Comparison of ENCODE assay signal across 1 cellular context in the genomic region with DNA sequence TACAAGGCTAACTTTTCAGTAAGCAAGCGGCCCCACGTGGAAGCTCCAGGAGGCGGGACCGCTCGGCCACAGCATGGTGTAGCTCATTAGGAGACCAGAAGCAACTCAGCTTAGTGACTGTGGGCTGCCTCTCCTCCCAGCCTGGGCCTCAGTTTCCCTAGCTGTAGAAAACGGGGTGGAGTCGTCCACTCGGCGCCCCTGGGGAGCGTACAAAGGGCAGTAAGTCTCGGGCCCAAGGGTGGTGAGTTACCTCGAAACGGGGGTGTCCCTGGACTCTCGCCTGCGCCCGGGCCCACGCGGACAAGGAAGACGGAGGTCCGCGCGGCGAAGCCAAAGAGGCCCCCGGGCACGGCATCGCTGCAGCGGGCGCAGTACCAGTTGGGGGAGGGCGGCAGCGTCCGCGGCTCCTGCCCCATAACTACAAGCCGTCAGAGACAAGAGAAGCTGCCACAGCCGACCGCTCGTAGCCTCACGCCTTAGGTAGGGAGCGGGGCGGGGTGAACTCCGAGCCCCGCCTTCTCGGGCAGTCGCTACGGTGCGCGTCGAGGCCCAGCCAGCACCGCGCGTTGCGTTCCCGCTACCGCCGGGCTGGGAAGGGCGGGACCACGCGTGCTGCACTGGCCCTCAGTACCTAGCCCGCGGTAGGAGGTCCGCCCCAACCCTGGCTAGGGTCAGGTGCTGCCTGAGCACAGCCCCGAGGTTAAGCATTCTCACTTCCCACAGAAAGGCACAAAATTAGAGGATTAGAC.
TF ChIP-seq lines count a peak whose summit lies in the region.

A gene with protein sequence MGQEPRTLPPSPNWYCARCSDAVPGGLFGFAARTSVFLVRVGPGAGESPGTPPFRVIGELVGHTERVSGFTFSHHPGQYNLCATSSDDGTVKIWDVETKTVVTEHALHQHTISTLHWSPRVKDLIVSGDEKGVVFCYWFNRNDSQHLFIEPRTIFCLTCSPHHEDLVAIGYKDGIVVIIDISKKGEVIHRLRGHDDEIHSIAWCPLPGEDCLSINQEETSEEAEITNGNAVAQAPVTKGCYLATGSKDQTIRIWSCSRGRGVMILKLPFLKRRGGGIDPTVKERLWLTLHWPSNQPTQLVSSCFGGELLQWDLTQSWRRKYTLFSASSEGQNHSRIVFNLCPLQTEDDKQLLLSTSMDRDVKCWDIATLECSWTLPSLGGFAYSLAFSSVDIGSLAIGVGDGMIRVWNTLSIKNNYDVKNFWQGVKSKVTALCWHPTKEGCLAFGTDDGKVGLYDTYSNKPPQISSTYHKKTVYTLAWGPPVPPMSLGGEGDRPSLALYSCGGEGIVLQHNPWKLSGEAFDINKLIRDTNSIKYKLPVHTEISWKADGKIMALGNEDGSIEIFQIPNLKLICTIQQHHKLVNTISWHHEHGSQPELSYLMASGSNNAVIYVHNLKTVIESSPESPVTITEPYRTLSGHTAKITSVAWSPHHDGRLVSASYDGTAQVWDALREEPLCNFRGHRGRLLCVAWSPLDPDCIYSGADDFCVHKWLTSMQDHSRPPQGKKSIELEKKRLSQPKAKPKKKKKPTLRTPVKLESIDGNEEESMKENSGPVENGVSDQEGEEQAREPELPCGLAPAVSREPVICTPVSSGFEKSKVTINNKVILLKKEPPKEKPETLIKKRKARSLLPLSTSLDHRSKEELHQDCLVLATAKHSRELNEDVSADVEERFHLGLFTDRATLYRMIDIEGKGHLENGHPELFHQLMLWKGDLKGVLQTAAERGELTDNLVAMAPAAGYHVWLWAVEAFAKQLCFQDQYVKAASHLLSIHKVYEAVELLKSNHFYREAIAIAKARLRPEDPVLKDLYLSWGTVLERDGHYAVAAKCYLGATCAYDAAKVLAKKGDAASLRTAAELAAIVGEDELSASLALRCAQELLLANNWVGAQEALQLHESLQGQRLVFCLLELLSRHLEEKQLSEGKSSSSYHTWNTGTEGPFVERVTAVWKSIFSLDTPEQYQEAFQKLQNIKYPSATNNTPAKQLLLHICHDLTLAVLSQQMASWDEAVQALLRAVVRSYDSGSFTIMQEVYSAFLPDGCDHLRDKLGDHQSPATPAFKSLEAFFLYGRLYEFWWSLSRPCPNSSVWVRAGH (N-terminal part only) (minus strand): TSS at position 494 of the 749 bp plus-strand sequence. CDS start 78 bp downstream, at position 416.

TF ChIP-seq in HepG2, 621 proteins besides CTCF, POLR2A, EP300 and RAD21 (continued from another document and continues in another):
- TF ChIP-seq ZNF382 (CRISPR knock-in tag; IDR thresholded peaks at IDR 0.05; ENCODE audit: borderline replicate concordance): no peak
- TF ChIP-seq SALL2 (CRISPR knock-in tag; IDR thresholded peaks at IDR 0.05): peak; percentile 87; the same call in 1 of the 2 replicates
- TF ChIP-seq PHB2 (IDR thresholded peaks at IDR 0.05; ENCODE audit: partially characterized antibody): no peak
- TF ChIP-seq HMG20B (CRISPR knock-in tag; conservative IDR thresholded peaks at IDR 0.05): 0 out of 2 replicates have a peak, but pooled peaks have one; percentile 12
- no peak for TF ChIP-seq CHCHD3 (CRISPR knock-in tag; IDR thresholded peaks at IDR 0.05)
- TF ChIP-seq ZNF510 (CRISPR knock-in tag; IDR thresholded peaks at IDR 0.05; ENCODE audit: low read depth): no peak
- TF ChIP-seq PAWR (CRISPR knock-in tag; IDR thresholded peaks at IDR 0.05; ENCODE audit: borderline replicate concordance): no peak
- no peak for TF ChIP-seq NR2F1 (CRISPR knock-in tag; IDR thresholded peaks at IDR 0.05)
- no peak for TF ChIP-seq TGIF2 (CRISPR knock-in tag; IDR thresholded peaks at IDR 0.05)
- peak; percentile 86 for TF ChIP-seq PHF21A (CRISPR knock-in tag; IDR thresholded peaks at IDR 0.05)
- TF ChIP-seq, protein P1, sequence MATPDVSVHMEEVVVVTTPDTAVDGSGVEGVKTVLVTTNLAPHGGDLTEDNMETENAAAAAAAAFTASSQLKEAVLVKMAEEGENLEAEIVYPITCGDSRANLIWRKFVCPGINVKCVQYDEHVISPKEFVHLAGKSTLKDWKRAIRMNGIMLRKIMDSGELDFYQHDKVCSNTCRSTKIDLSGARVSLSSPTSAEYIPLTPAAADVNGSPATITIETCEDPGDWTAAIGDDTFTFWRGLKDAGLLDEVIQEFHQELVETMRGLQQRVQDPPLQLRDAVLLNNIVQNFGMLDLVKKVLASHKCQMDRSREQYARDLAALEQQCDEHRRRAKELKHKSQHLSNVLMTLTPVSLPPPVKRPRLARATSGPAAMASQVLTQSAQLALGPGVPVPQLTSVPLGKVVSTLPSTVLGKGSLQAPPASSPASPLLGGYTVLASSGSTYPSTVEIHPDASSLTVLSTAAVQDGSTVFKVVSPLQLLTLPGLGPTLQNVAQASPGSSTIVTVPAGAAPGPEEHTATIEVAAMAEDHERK (CRISPR knock-in tag; IDR thresholded peaks at IDR 0.05; ENCODE audit: low read depth): no peak
- no peak for TF ChIP-seq ZNF549 (CRISPR knock-in tag; IDR thresholded peaks at IDR 0.05)
- TF ChIP-seq ZNF335 (CRISPR knock-in tag; IDR thresholded peaks at IDR 0.05): 0 out of 2 replicates have a peak, but pooled peaks have one; percentile 10
- peak; percentile 87 for TF ChIP-seq TAF1 (CRISPR knock-in tag; IDR thresholded peaks at IDR 0.05)
- TF ChIP-seq NFE2L2 (IDR thresholded peaks at IDR 0.05; ENCODE audit: low read length): no peak
- TF ChIP-seq ZNF709 (CRISPR knock-in tag; IDR thresholded peaks at IDR 0.05): peak; percentile 93
- TF ChIP-seq ELF3 (CRISPR knock-in tag; IDR thresholded peaks at IDR 0.05): peak; percentile 38; the same call in 1 of the 2 replicates
- TF ChIP-seq CHD4 (IDR thresholded peaks at IDR 0.05; ENCODE audit: borderline replicate concordance, low read length): no peak
- TF ChIP-seq FOXA3 (CRISPR knock-in tag; IDR thresholded peaks at IDR 0.05): peak; percentile 51; the same call in 1 of the 2 replicates
- TF ChIP-seq MZF1 (CRISPR knock-in tag; IDR thresholded peaks at IDR 0.05; ENCODE audit: borderline replicate concordance): no peak
- TF ChIP-seq FOXK1 (CRISPR knock-in tag; IDR thresholded peaks at IDR 0.05; ENCODE audit: borderline replicate concordance, low read depth): peak; percentile 74
- TF ChIP-seq JUNB (CRISPR knock-in tag; IDR thresholded peaks at IDR 0.05; ENCODE audit: borderline replicate concordance): no peak
- TF ChIP-seq ZNF619 (CRISPR knock-in tag; IDR thresholded peaks at IDR 0.05): 0 out of 2 replicates have a peak, but pooled peaks have one; percentile 20
- TF ChIP-seq ZNF572 (CRISPR knock-in tag; IDR thresholded peaks at IDR 0.05): peak; percentile 82
- no peak; the same call in 1 of the 2 replicates for TF ChIP-seq NR2F2 (IDR thresholded peaks at IDR 0.05; ENCODE audit: borderline replicate concordance, low read depth)
- 0 out of 2 replicates have a peak, but pooled peaks have one; percentile 24 for TF ChIP-seq ZFP36L1 (CRISPR knock-in tag; IDR thresholded peaks at IDR 0.05)
- TF ChIP-seq ZNF639 (CRISPR knock-in tag; conservative IDR thresholded peaks at IDR 0.05): no peak; the same call in 1 of the 2 replicates
- no peak; the same call in 1 of the 2 replicates for TF ChIP-seq HBP1 (CRISPR knock-in tag; IDR thresholded peaks at IDR 0.05; ENCODE audit: low read depth)
- 0 out of 2 replicates have a peak, but pooled peaks have one; percentile 25 for TF ChIP-seq HNF4A (CRISPR knock-in tag; IDR thresholded peaks at IDR 0.05)
- TF ChIP-seq POLR2AphosphoS5 (IDR thresholded peaks at IDR 0.05; ENCODE audit: low read depth, low read length): peak; percentile 82
- no peak for TF ChIP-seq NFIC (IDR thresholded peaks at IDR 0.05; ENCODE audit: low read length)
- peak; percentile 48; the same call in 1 of the 2 replicates for TF ChIP-seq ZNF678 (CRISPR knock-in tag; IDR thresholded peaks at IDR 0.05)
- no peak for TF ChIP-seq TBL1XR1 (IDR thresholded peaks at IDR 0.05; ENCODE audit: borderline replicate concordance, low read length, partially characterized antibody)
- TF ChIP-seq HINFP (CRISPR knock-in tag; IDR thresholded peaks at IDR 0.05; ENCODE audit: low read depth): peak; percentile 82
- no peak for TF ChIP-seq ZNF354B (CRISPR knock-in tag; IDR thresholded peaks at IDR 0.05)
- TF ChIP-seq NFKB2 (CRISPR knock-in tag; IDR thresholded peaks at IDR 0.05; ENCODE audit: borderline replicate concordance): peak; percentile 68; the same call in 1 of the 2 replicates
- 0 out of 2 replicates have a peak, but pooled peaks have one; percentile 46 for TF ChIP-seq HOXD1 (CRISPR knock-in tag; IDR thresholded peaks at IDR 0.05)
- no peak for TF ChIP-seq MTA3 (CRISPR knock-in tag; IDR thresholded peaks at IDR 0.05)
- peak; percentile 81 for TF ChIP-seq MXD4 (CRISPR knock-in tag; IDR thresholded peaks at IDR 0.05)
- peak; percentile 95; the same call in 1 of the 2 replicates for TF ChIP-seq ZNF44 (CRISPR knock-in tag; IDR thresholded peaks at IDR 0.05)
- no peak; the same call in 1 of the 2 replicates for TF ChIP-seq MIER2 (CRISPR knock-in tag; IDR thresholded peaks at IDR 0.05)
- TF ChIP-seq, protein P2, sequence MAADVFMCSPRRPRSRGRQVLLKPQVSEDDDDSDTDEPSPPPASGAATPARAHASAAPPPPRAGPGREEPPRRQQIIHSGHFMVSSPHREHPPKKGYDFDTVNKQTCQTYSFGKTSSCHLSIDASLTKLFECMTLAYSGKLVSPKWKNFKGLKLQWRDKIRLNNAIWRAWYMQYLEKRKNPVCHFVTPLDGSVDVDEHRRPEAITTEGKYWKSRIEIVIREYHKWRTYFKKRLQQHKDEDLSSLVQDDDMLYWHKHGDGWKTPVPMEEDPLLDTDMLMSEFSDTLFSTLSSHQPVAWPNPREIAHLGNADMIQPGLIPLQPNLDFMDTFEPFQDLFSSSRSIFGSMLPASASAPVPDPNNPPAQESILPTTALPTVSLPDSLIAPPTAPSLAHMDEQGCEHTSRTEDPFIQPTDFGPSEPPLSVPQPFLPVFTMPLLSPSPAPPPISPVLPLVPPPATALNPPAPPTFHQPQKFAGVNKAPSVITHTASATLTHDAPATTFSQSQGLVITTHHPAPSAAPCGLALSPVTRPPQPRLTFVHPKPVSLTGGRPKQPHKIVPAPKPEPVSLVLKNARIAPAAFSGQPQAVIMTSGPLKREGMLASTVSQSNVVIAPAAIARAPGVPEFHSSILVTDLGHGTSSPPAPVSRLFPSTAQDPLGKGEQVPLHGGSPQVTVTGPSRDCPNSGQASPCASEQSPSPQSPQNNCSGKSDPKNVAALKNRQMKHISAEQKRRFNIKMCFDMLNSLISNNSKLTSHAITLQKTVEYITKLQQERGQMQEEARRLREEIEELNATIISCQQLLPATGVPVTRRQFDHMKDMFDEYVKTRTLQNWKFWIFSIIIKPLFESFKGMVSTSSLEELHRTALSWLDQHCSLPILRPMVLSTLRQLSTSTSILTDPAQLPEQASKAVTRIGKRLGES (CRISPR knock-in tag; IDR thresholded peaks at IDR 0.05; ENCODE audit: borderline replicate concordance): no peak
- TF ChIP-seq MBD4 (IDR thresholded peaks at IDR 0.05; ENCODE audit: borderline replicate concordance, low read length): no peak
- TF ChIP-seq PHF5A (CRISPR knock-in tag; IDR thresholded peaks at IDR 0.05; ENCODE audit: low read depth, unreplicated experiment): no peak
- TF ChIP-seq CENPX (CRISPR knock-in tag; IDR thresholded peaks at IDR 0.05): no peak
- TF ChIP-seq ZNF451 (CRISPR knock-in tag; IDR thresholded peaks at IDR 0.05): peak; percentile 83; the same call in 1 of the 2 replicates
- TF ChIP-seq LBX2 (CRISPR knock-in tag; IDR thresholded peaks at IDR 0.05; ENCODE audit: borderline replicate concordance): 0 out of 2 replicates have a peak, but pooled peaks have one; percentile 20
- no peak for TF ChIP-seq ZNF3 (CRISPR knock-in tag; IDR thresholded peaks at IDR 0.05)
- TF ChIP-seq HNRNPUL1 (IDR thresholded peaks at IDR 0.05; ENCODE audit: low read depth, low read length): no peak
- no peak for TF ChIP-seq ZBTB14 (CRISPR knock-in tag; IDR thresholded peaks at IDR 0.05)
- no peak for TF ChIP-seq ZNF224 (CRISPR knock-in tag; IDR thresholded peaks at IDR 0.05)
